ENCODE assay signal across 34 cellular contexts in the genomic region with DNA sequence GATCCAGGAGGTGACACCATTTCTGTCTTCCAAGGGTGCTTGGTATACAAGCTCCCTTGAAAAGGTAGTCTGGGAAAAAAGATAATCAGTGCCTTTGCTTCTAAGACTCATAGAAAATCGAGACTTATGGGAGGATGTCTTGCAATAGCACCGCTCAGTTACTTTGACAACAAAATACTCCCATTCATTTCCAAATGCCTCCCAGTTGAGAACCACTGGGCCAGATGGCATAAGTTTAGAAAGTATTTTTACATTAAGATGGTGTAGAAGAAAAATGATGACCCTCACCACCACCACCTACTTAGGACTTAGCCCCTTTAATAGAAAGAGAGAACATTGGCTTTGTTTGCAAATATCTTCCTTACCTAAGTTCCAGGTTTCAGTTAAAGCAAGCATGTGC.
"Had no signal": no experiment of that assay in that cellular context is flagged by ENCODE, and none has a peak within 500 bp of the region (broad histone marks: within the 10 kb centered on the region; RNA-seq: fewer than 3 reads in every experiment).

No MANE protein-coding gene starts in this region.

- H3K27me3 ChIP-seq: MG63 had no signal

- DNase-seq: Karpas-422, Kasumi-1, MG63, MM.1S, MV-4-11, NCI-H1048, NCI-H1092, NCI-H1092 treated with DMSO at 0.1 percent for 48 hours, NCI-H1105, NCI-H1105 treated with DMSO at 0.1 percent for 48 hours, NCI-H1417, NCI-H1417 treated with DMSO at 0.1 percent for 48 hours, NCI-H1436, NCI-H1436 treated with DMSO at 0.1 percent for 48 hours, NCI-H146, NCI-H1694, NCI-H1694 treated with DMSO at 0.1 percent for 48 hours, NCI-H187, NCI-H187 treated with DMSO at 0.1 percent for 48 hours, NCI-H1930, NCI-H2029, NCI-H2029 treated with DMSO at 0.1 percent for 48 hours, NCI-H2081, NCI-H2081 treated with DMSO at 0.1 percent for 48 hours, NCI-H2107, NCI-H2171, NCI-H2171 treated with DMSO at 0.1 percent for 48 hours, NCI-H2227 treated with DMSO at 0.1 percent for 48 hours, NCI-H226, NCI-H345, NCI-H446, NCI-H446 treated with DMSO at 0.1 percent for 48 hours, NCI-H510A, NCI-H510A treated with DMSO at 0.1 percent for 48 hours had no signal

- H3K9me3 ChIP-seq: MG63 had no signal

- H3K4me3 ChIP-seq: MG63 had no signal
